Comparison of ENCODE assay signal across 17 cellular contexts in the genomic region with DNA sequence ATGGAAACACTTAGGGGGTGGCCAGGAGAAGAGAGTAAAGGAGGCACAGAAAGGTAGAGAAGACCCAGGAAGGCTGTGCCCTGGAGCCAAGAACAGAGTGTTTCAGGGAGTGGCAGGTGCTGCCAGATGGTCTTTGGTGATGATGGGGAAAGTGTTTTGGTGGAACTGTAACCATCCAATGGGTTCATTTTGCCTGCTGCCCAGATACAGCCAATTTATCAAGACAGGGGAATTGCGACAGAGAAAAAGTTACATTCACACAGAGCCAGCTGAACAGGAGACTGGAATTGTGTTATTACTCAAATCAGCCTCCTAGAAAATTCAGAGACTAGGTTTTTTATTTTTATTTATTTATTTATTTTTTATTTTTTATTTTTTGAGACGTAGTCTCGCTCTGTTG.
"Had no signal": no experiment of that assay in that cellular context is flagged by ENCODE, and none has a peak within 500 bp of the region (broad histone marks: within the 10 kb centered on the region; RNA-seq: fewer than 3 reads in every experiment).

No MANE protein-coding gene starts in this region.

- H3K27ac ChIP-seq: esophagus squamous epithelium, gastroesophageal sphincter, right atrium auricular region, tibial artery, upper lobe of left lung, uterus had no signal

- H3K36me3 ChIP-seq: right atrium auricular region, upper lobe of left lung, uterus had no signal

- H3K27me3 ChIP-seq: esophagus squamous epithelium, gastroesophageal sphincter, right atrium auricular region, tibial artery, upper lobe of left lung, uterus had no signal

- ATAC-seq: effector memory CD8-positive, alpha-beta T cell; gastroesophageal sphincter; left lobe of liver; mucosa of descending colon; naive thymus-derived CD8-positive, alpha-beta T cell had no signal

- H3K27me3 Mint-ChIP-seq: effector memory CD8-positive, alpha-beta T cell; naive thymus-derived CD8-positive, alpha-beta T cell had no signal

- H3K4me3 Mint-ChIP-seq: effector memory CD8-positive, alpha-beta T cell; naive thymus-derived CD8-positive, alpha-beta T cell had no signal

- FAIRE-seq: small intestine had no signal

- H3K4me1 ChIP-seq: uterus had no signal

- H3K4me3 ChIP-seq: esophagus squamous epithelium, gastroesophageal sphincter, mucosa of descending colon, right atrium auricular region, tibial artery, upper lobe of left lung, uterus had no signal

- H3K27ac Mint-ChIP-seq: effector memory CD8-positive, alpha-beta T cell had no signal

- DNase-seq: effector memory CD8-positive, alpha-beta T cell; esophagus squamous epithelium; foreskin fibroblast; glutamatergic neuron; islet precursor cell; mammary epithelial cell; mucosa of descending colon; naive thymus-derived CD8-positive, alpha-beta T cell; small intestine; stimulated activated CD4-positive, alpha-beta T cell treated with anti-CD3 and anti-CD28 coated beads, Interleukin-12 subunit alpha, Interleukin-12 subunit beta, amount 100 ng/mL, for 4 hours; stimulated activated naive CD4-positive, alpha-beta T cell treated with Interleukin-2 at 50 U/mL for 16 hours; tibial artery; upper lobe of left lung; uterus had no signal
